In the genomic region with DNA sequence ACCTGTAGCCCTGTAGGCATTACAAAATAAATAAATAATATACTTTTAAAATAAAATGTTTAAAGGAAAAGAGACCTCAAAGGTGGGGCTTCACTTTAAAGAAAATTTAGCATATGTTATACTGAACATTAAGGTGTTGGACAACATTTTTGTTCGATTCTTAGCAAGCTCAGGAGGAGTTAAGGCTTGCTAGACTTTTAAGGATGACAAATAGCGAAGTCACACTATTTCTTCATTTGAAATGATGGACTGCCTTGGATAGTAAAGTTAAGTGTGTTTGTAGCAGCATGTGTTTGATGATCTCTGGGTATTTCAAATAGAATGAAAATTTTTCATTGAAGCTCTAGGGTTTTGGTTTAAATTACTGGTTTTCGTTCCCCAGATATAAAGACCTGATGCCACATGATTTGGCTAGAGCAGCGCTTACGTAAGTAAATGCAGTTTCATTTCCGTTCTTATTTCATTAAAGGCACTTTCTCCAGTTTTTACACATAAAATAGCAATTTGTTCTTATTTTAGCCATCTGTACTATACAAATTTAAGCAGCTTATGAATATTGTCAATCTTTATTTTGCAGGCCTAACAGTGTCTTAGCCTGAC, we compare ENCODE assay signal across 14 cellular contexts. TPM values are rescaled to one million over a fixed set of nuclear protein-coding genes. Genes with fewer than 3 reads are reported as not detected.
DNase-seq lines count a peak whose midpoint lies in the region; ATAC-seq and TF ChIP-seq lines count a peak whose summit lies in the region.
"Had no signal": no experiment of that assay in that cellular context is flagged by ENCODE, and none has a peak within 500 bp of the region (broad histone marks: within the 10 kb centered on the region; RNA-seq: fewer than 3 reads in every experiment).

No MANE protein-coding gene starts in this region.

- no peaks in the 10 kb centered on the region for H3K9me3 ChIP-seq in T-helper 17 cell (ENCODE audit: control insufficient read depth, low read length, poor library complexity, severe bottlenecking)
- H3K9me3 ChIP-seq: prostate gland, SJCRH30 had no signal

- no peaks in the 10 kb centered on the region for H3K27me3 Mint-ChIP-seq in CD14-positive monocyte (ENCODE audit: low read depth in 3 of 3)
- H3K27me3 Mint-ChIP-seq in T-helper 17 cell = no peaks in the 10 kb centered on the region

- TF ChIP-seq CTCF in CD14-positive monocyte (IDR thresholded peaks at IDR 0.05) = no peak

- DNase-seq in CD14-positive monocyte (ENCODE audit: low spot score) (no peak), T-helper 17 cell (no peak), germinal center (ENCODE audit: low spot score) (peak; percentile 43)
- DNase-seq in activated T-cell treated with anti-CD3 and anti-CD28 coated beads, Interleukin-2, amount 50 U/mL, for 1 hour = no peak
- DNase-seq: NCI-H1048; NCI-H345; SJCRH30; stimulated activated CD4-positive, alpha-beta T cell treated with anti-CD3 and anti-CD28 coated beads, Interleukin-2, amount 100 ng/mL, for 48 hours; stimulated activated naive CD4-positive, alpha-beta T cell treated with Interleukin-2 at 50 U/mL for 16 hours had no signal

- peaks cover 60% of the 10 kb centered on the region for H3K4me1 Mint-ChIP-seq in CD14-positive monocyte
- peaks cover 9% of the 10 kb centered on the region for H3K4me1 Mint-ChIP-seq in T-helper 17 cell

- H3K4me3 Mint-ChIP-seq in CD14-positive monocyte (peak overlapping the region; percentile 5 to 59), T-helper 17 cell (no peak overlapping the region)

- intact Hi-C loops in CD14-positive monocyte (cut with micrococcal nuclease) = no loop called here

- H3K36me3 Mint-ChIP-seq in CD14-positive monocyte (peaks cover 13 to 34% of the 10 kb centered on the region in 2 donors), T-helper 17 cell (ENCODE audit: low read depth) (peaks cover 4% of the 10 kb centered on the region)

- H3K9me3 Mint-ChIP-seq in CD14-positive monocyte = no peaks in the 10 kb centered on the region

- ATAC-seq in HG02938 (IDR thresholded peaks at IDR 0.05; ENCODE audit: unreplicated experiment) = peak; percentile 54
- no peak for ATAC-seq in T-helper 17 cell
- ATAC-seq in HG03025 (IDR thresholded peaks at IDR 0.05; ENCODE audit: low FRiP score, unreplicated experiment) = no peak
- no peak for ATAC-seq in HG03108 (IDR thresholded peaks at IDR 0.05; ENCODE audit: unreplicated experiment)
- no peak for ATAC-seq in GM19324 (IDR thresholded peaks at IDR 0.05; ENCODE audit: low FRiP score, unreplicated experiment)

- H3K27ac Mint-ChIP-seq in CD14-positive monocyte = peak overlapping the region; percentile 79 to 94 (median 90)
- H3K27ac Mint-ChIP-seq in T-helper 17 cell = peak overlapping the region; percentile 86

RNA-seq across cellular contexts. Expression of gene HADHB, which starts 24.9 kb away (rescaled TPM):
- 100 to 1,000 TPM; 186 to 200 TPM for polyA plus RNA-seq in CD14-positive monocyte
- total RNA-seq in T-helper 17 cell = 10 to 100 TPM; 45.9 to 46.3 TPM

RNA-seq across cellular contexts. Expression of gene HADHA, which starts 25.2 kb away (rescaled TPM):
- 100 to 1,000 TPM; 155 to 187 TPM for polyA plus RNA-seq in CD14-positive monocyte
- total RNA-seq in T-helper 17 cell = 10 to 100 TPM; 77.7 to 78.5 TPM
